ENCODE assay signal across 26 cellular contexts in genomic region chr11:66739983-66740382, GRCh38. TPM values are rescaled to one million over a fixed set of nuclear protein-coding genes. Genes with fewer than 3 reads are reported as not detected.
DNase-seq lines count a peak whose midpoint lies in the region; ATAC-seq and TF ChIP-seq lines count a peak whose summit lies in the region.
"Had no signal": no experiment of that assay in that cellular context is flagged by ENCODE, and none has a peak within 500 bp of the region (broad histone marks: within the 10 kb centered on the region; RNA-seq: fewer than 3 reads in every experiment).

No MANE protein-coding gene starts in this region.

- CTCF ChIA-PET in activated CD4-positive, alpha-beta memory T cell treated with anti-CD3 and anti-CD28 coated beads, Interleukin-2, amount 10 ng/mL, durations not matched to agents 7 days and 5 days (lab: Charles Lee), result no interaction called here

- no peaks in the 10 kb centered on the region for H3K36me3 Mint-ChIP-seq in HFFc6 (ENCODE audit: low read depth)
- peaks cover 5% of the 10 kb centered on the region for H3K36me3 Mint-ChIP-seq in activated CD4-positive, alpha-beta memory T cell treated with anti-CD3 and anti-CD28 coated beads, Interleukin-2, amount 10 ng/mL, durations not matched to agents 7 days and 5 days (ENCODE audit: low read depth)
- H3K36me3 Mint-ChIP-seq: natural killer cell had no signal

- DNase-seq in AG08396 (ENCODE audit: low spot score) (peak; percentile 42), HFFc6 (peak; percentile 55), RWPE2 (ENCODE audit: low spot score) (no peak), fibroblast of pulmonary artery (ENCODE audit: low read depth) (peak; percentile 16), T-helper 9 cell (no peak)
- no peak for DNase-seq in stimulated activated CD4-positive, alpha-beta T cell treated with anti-CD3 and anti-CD28 coated beads, Interleukin-1b, Interleukin-23, amount 100 ng/mL, for 48 hours
- DNase-seq in activated CD4-positive, alpha-beta memory T cell treated with anti-CD3 and anti-CD28 coated beads, Interleukin-2, amount 10 ng/mL, durations not matched to agents 7 days and 5 days, result no peak
- DNase-seq: activated CD4-positive, alpha-beta T cell treated with anti-CD3 and anti-CD28 coated beads for 36 hours; activated naive CD4-positive, alpha-beta T cell; activated T-cell treated with anti-CD3 and anti-CD28 coated beads, Interleukin-2, amount 50 U/mL, for 48 hours; anterior cingulate cortex; left lung; natural killer cell; NCI-H146; NCI-H510A; stimulated activated CD4-positive, alpha-beta T cell treated with anti-CD3 and anti-CD28 coated beads, Interleukin-2, amount 100 ng/mL, for 48 hours; T-helper 17 cell had no signal

- no peak overlapping the region for H3K4me3 ChIP-seq in RWPE2 (ENCODE audit: severe bottlenecking)
- H3K4me3 ChIP-seq in fibroblast of pulmonary artery (replicated peaks; ENCODE audit: low read depth, low read length), result no peak overlapping the region
- H3K4me3 ChIP-seq: A549; BLaER1 treated with 17β-estradiol and CSF1 and Interleukin-3, amounts not matched to agents 10 nM and 100 nM; K562; left lung; suprapubic skin had no signal

- H3K27me3 ChIP-seq in RWPE2 (ENCODE audit: insufficient read depth, poor library complexity, severe bottlenecking), result no peaks in the 10 kb centered on the region
- H3K27me3 ChIP-seq: BLaER1 treated with 17β-estradiol and CSF1 and Interleukin-3, amounts not matched to agents 10 nM and 100 nM; left lung; suprapubic skin had no signal

- H3K27ac Mint-ChIP-seq in HFFc6, result peak overlapping the region; percentile 73
- no peak overlapping the region for H3K27ac Mint-ChIP-seq in activated CD4-positive, alpha-beta memory T cell treated with anti-CD3 and anti-CD28 coated beads, Interleukin-2, amount 10 ng/mL, durations not matched to agents 7 days and 5 days
- H3K27ac Mint-ChIP-seq: activated CD4-positive, alpha-beta T cell treated with anti-CD3 and anti-CD28 coated beads for 36 hours; natural killer cell; stimulated activated memory B cell treated with anti-CD40 and anti-IgM and Interleukin-4, amounts not matched to agents 10 μg/mL and 1 μg/mL and 100 μg/mL, for 72 hours; T-helper 17 cell had no signal

- peaks cover 20% of the 10 kb centered on the region for H3K4me1 Mint-ChIP-seq in HFFc6 (ENCODE audit: low read depth)
- peaks cover 4% of the 10 kb centered on the region for H3K4me1 Mint-ChIP-seq in activated CD4-positive, alpha-beta memory T cell treated with anti-CD3 and anti-CD28 coated beads, Interleukin-2, amount 10 ng/mL, durations not matched to agents 7 days and 5 days

- peak overlapping the region; percentile 53 for H3K27ac ChIP-seq in RWPE2 (ENCODE audit: poor library complexity, severe bottlenecking)
- H3K27ac ChIP-seq: A549; BLaER1 treated with 17β-estradiol and CSF1 and Interleukin-3, amounts not matched to agents 10 nM and 100 nM; left lung; suprapubic skin had no signal

- H3K27me3 Mint-ChIP-seq in HFFc6 (ENCODE audit: insufficient read depth), result no peaks in the 10 kb centered on the region; the same call in none of the 2 replicates
- peaks cover 16% of the 10 kb centered on the region for H3K27me3 Mint-ChIP-seq in activated CD4-positive, alpha-beta memory T cell treated with anti-CD3 and anti-CD28 coated beads, Interleukin-2, amount 10 ng/mL, durations not matched to agents 7 days and 5 days
- H3K27me3 Mint-ChIP-seq: activated CD4-positive, alpha-beta T cell treated with anti-CD3 and anti-CD28 coated beads for 36 hours; stimulated activated memory B cell treated with anti-CD40 and anti-IgM and Interleukin-4, amounts not matched to agents 10 μg/mL and 1 μg/mL and 100 μg/mL, for 72 hours had no signal

- no peaks in the 10 kb centered on the region for H3K9me3 Mint-ChIP-seq in HFFc6
- peaks cover 10% of the 10 kb centered on the region for H3K9me3 Mint-ChIP-seq in activated CD4-positive, alpha-beta memory T cell treated with anti-CD3 and anti-CD28 coated beads, Interleukin-2, amount 10 ng/mL, durations not matched to agents 7 days and 5 days
- H3K9me3 Mint-ChIP-seq: natural killer cell had no signal

- ATAC-seq in RWPE2 (ENCODE audit: low read depth) (peak; percentile 26; the same call in 2 of the 3 replicates), HG03460 (IDR thresholded peaks at IDR 0.05; ENCODE audit: unreplicated experiment) (no peak)
- ATAC-seq: A549; activated CD4-positive, alpha-beta T cell treated with anti-CD3 and anti-CD28 coated beads for 36 hours; K562; left lung; natural killer cell; Panc1; stimulated activated memory B cell treated with anti-CD40 and anti-IgM and Interleukin-4, amounts not matched to agents 10 μg/mL and 1 μg/mL and 100 μg/mL, for 72 hours; T-helper 17 cell had no signal

- POLR2A ChIA-PET in activated CD4-positive, alpha-beta memory T cell treated with anti-CD3 and anti-CD28 coated beads, Interleukin-2, amount 10 ng/mL, durations not matched to agents 7 days and 5 days (lab: Charles Lee), result interaction anchor here (1.0 kb wide), 1 partner anchor 22 kb away, joined by 3 read pairs; no protein-coding TSS in a partner anchor

- no peak for TF ChIP-seq CTCF in HFFc6 (IDR thresholded peaks at IDR 0.05)
- TF ChIP-seq CTCF in RWPE2 (IDR thresholded peaks at IDR 0.05; ENCODE audit: poor library complexity, severe bottlenecking), result peak; percentile 17
- no peak for TF ChIP-seq CTCF in fibroblast of pulmonary artery (IDR thresholded peaks at IDR 0.05; ENCODE audit: low read length, missing control alignments)

- H3K36me3 ChIP-seq in RWPE2 (ENCODE audit: low read depth), result no peaks in the 10 kb centered on the region
- H3K36me3 ChIP-seq: left lung, suprapubic skin had no signal

- peaks cover 16% of the 10 kb centered on the region for H3K4me1 ChIP-seq in RWPE2 (ENCODE audit: insufficient read depth, poor library complexity, severe bottlenecking)
- H3K4me1 ChIP-seq: Caco-2 had no signal

- H3K4me3 Mint-ChIP-seq in HFFc6, result peak overlapping the region; percentile 57
- H3K4me3 Mint-ChIP-seq in activated CD4-positive, alpha-beta memory T cell treated with anti-CD3 and anti-CD28 coated beads, Interleukin-2, amount 10 ng/mL, durations not matched to agents 7 days and 5 days, result no peak overlapping the region
- H3K4me3 Mint-ChIP-seq: activated CD4-positive, alpha-beta T cell treated with anti-CD3 and anti-CD28 coated beads for 36 hours; central memory CD8-positive, alpha-beta T cell; natural killer cell; stimulated activated memory B cell treated with anti-CD40 and anti-IgM and Interleukin-4, amounts not matched to agents 10 μg/mL and 1 μg/mL and 100 μg/mL, for 72 hours; T-helper 17 cell had no signal

- no peaks in the 10 kb centered on the region for H3K9me3 ChIP-seq in RWPE2 (ENCODE audit: severe bottlenecking)
- H3K9me3 ChIP-seq: A549, suprapubic skin had no signal

RNA-seq across cellular contexts. Expression of gene SPTBN2, which starts 11.0 kb away (rescaled TPM):
- under 1 TPM in 5 of 6 experiments, not detected in 1; 0.13 to 0.94 (median 0.33) TPM for total RNA-seq in HFFc6 (2021; fragmentation: NEBNext Ultra II Directional; extraction: Animal tissue kit (Norgen Biotek cat#: 25700))
- under 1 TPM; 0.18 to 0.25 TPM for total RNA-seq in activated CD4-positive, alpha-beta memory T cell treated with anti-CD3 and anti-CD28 coated beads, Interleukin-2, amount 10 ng/mL, durations not matched to agents 7 days and 5 days

Comparison
In these comparisons a context has a peak if more than half of its experiments do, and no peak if none do; other contexts are left out.
1. DNase-seq: peak in AG08396 (single experiment), HFFc6 (single experiment) and fibroblast of pulmonary artery (single experiment); none in RWPE2 (single experiment), T-helper 9 cell (single experiment), stimulated activated CD4-positive, alpha-beta T cell treated with anti-CD3 and anti-CD28 coated beads, Interleukin-1b, Interleukin-23, amount 100 ng/mL, for 48 hours (single experiment) and activated CD4-positive, alpha-beta memory T cell treated with anti-CD3 and anti-CD28 coated beads, Interleukin-2, amount 10 ng/mL, durations not matched to agents 7 days and 5 days (single experiment).